In the genomic region with DNA sequence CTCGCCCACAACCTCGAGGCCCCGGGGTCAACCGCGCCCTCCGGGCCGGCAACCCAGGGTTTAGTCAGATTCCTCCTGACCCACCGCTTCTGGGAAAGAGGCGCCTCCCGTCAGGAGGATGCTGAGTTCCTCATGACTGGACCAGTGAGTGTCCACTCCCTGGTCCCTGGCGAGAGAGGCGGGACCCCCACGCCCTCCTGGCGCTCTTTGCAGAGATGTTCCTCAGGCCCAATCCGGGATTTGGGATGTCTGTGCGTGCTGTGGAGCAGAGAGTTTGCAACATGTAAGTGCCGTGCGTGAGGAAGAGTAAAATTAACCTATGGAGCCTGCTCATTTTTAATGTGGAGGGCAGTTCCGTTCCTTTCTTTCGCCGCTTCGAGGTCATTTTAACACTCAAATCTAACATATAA, we compare ENCODE assay signal across 8 cellular contexts. TPM values are rescaled to one million over a fixed set of nuclear protein-coding genes. Genes with fewer than 3 reads are reported as not detected.
A peak's percentile ranks its signal among the peaks of the same experiment; 100 is the strongest.
DNase-seq lines count a peak whose midpoint lies in the region; ATAC-seq, FAIRE-seq and TF ChIP-seq lines count a peak whose summit lies in the region.

No MANE protein-coding gene starts in this region.

- in situ Hi-C loops in brain microvascular endothelial cell (cut with HindIII; ENCODE audit: low pct_ligation_motif_present, low sequenced_read_pairs), result no loop called here

- H3K9me3 Mint-ChIP-seq in CD8-positive, alpha-beta memory T cell, result peaks cover 6 to 20% (median 13%) of the 10 kb centered on the region in 5 donors

- intact Hi-C loops in kidney (cut with DNase I), result no loop called here

- no peaks in the 10 kb centered on the region for H4K20me1 ChIP-seq in MM.1S (ENCODE audit: insufficient read depth, low read length)

- CTCF ChIA-PET in CD8-positive, alpha-beta memory T cell (lab: Charles Lee), result interaction anchor here (1.0 to 1.1 kb wide), 3 partner anchors 14 to 451 kb away, joined by 4 read pairs; no protein-coding TSS in a partner anchor

- no peaks in the 10 kb centered on the region for H3K36me3 ChIP-seq in CD8-positive, alpha-beta memory T cell (ENCODE audit: insufficient read depth, low read length)
- H3K36me3 ChIP-seq in MM.1S (replicated peaks; ENCODE audit: insufficient read depth, low read length), result no peaks in the 10 kb centered on the region
- H3K36me3 ChIP-seq in brain microvascular endothelial cell (replicated peaks), result no peaks in the 10 kb centered on the region
- H3K36me3 ChIP-seq in kidney (ENCODE audit: control insufficient read depth in 1 of 2, insufficient read depth in 2 of 2, low read length in 2 of 2), result peaks cover 0 to 5% of the 10 kb centered on the region in 2 donors
- H3K36me3 ChIP-seq in subcutaneous abdominal adipose tissue (ENCODE audit: control insufficient read depth in 5 of 5, insufficient read depth in 5 of 5, low read length in 5 of 5), result peaks cover 0 to 4% (median 0%) of the 10 kb centered on the region in 5 donors

- no peaks in the 10 kb centered on the region for H3K9me2 ChIP-seq in MM.1S (replicated peaks; ENCODE audit: insufficient read depth, low read length)

- TF ChIP-seq POLR2A in erythroblast (IDR thresholded peaks at IDR 0.05; ENCODE audit: low read length), result no peak

- peaks cover 15% of the 10 kb centered on the region for H3K4me1 ChIP-seq in CD8-positive, alpha-beta memory T cell (ENCODE audit: insufficient read depth, low read length)
- H3K4me1 ChIP-seq in MM.1S (ENCODE audit: low read length) (no peaks in the 10 kb centered on the region), kidney (ENCODE audit: control insufficient read depth in 1 of 2, insufficient read depth in 1 of 2, low read depth in 1 of 2, low read length in 2 of 2) (peaks cover 5% of the 10 kb centered on the region in 2 donors), subcutaneous abdominal adipose tissue (ENCODE audit: control insufficient read depth in 5 of 5, insufficient read depth in 5 of 5, low read length in 5 of 5) (peaks cover 0 to 24% (median 23%) of the 10 kb centered on the region in 5 donors)

- peaks cover 17% of the 10 kb centered on the region; the same call in 1 of the 2 replicates for H3K79me2 ChIP-seq in MM.1S (ENCODE audit: low read length)

- H3K27me3 ChIP-seq in CD8-positive, alpha-beta memory T cell (ENCODE audit: insufficient read depth, low read length, poor library complexity, severe bottlenecking), result no peaks in the 10 kb centered on the region
- H3K27me3 ChIP-seq in MM.1S (replicated peaks; ENCODE audit: insufficient read depth, low read length) (no peaks in the 10 kb centered on the region), brain microvascular endothelial cell (replicated peaks) (no peaks in the 10 kb centered on the region), subcutaneous abdominal adipose tissue (ENCODE audit: control insufficient read depth in 5 of 5, insufficient read depth in 4 of 5, low read length in 5 of 5) (no peaks in the 10 kb centered on the region)

- no peaks in the 10 kb centered on the region for H3K9me3 ChIP-seq in CD8-positive, alpha-beta memory T cell (ENCODE audit: low read length)
- no peaks in the 10 kb centered on the region for H3K9me3 ChIP-seq in MM.1S (replicated peaks; ENCODE audit: insufficient read depth, low read length)
- no peaks in the 10 kb centered on the region for H3K9me3 ChIP-seq in kidney (ENCODE audit: control insufficient read depth in 1 of 2, low read length in 2 of 2)
- no peaks in the 10 kb centered on the region for H3K9me3 ChIP-seq in subcutaneous abdominal adipose tissue (ENCODE audit: control insufficient read depth in 5 of 5, low read length in 5 of 5)

- H3K36me3 Mint-ChIP-seq in CD8-positive, alpha-beta memory T cell, result peaks cover 8 to 29% (median 25%) of the 10 kb centered on the region in 3 donors

- H3K27me3 Mint-ChIP-seq in CD8-positive, alpha-beta memory T cell, result no peaks in the 10 kb centered on the region

- H3K9ac ChIP-seq in MM.1S (ENCODE audit: low read length), result peak overlapping the region; percentile 70
- H3K9ac ChIP-seq in kidney (ENCODE audit: low read length in 2 of 2), result peak overlapping the region; percentile 80 to 86
- peak overlapping the region; percentile 56 to 95 (median 86) for H3K9ac ChIP-seq in subcutaneous abdominal adipose tissue (ENCODE audit: low read length in 5 of 5)

- peak overlapping the region; percentile 96 to 100 (median 99) for H3K4me3 Mint-ChIP-seq in CD8-positive, alpha-beta memory T cell

- DNase-seq in CD8-positive, alpha-beta memory T cell, result no peak
- peak; percentile 9 for DNase-seq in MM.1S
- peak; percentile 76 for DNase-seq in brain microvascular endothelial cell
- DNase-seq in kidney, result no peak
- no peak for DNase-seq in NCI-H510A treated with DMSO at 0.1 percent for 48 hours (lab: John Stamatoyannopoulos, UW)
- no peak for DNase-seq in erythroblast (lab: John Stamatoyannopoulos, UW)

- no peak; the same call in 1 of the 2 replicates for TF ChIP-seq CTCF in MM.1S (IDR thresholded peaks at IDR 0.05; ENCODE audit: low read length)
- TF ChIP-seq CTCF in brain microvascular endothelial cell (IDR thresholded peaks at IDR 0.05; ENCODE audit: low read depth, low read length, missing control alignments), result no peak
- no peak for TF ChIP-seq CTCF in kidney (IDR thresholded peaks at IDR 0.05; ENCODE audit: borderline replicate concordance, extremely low read depth, insufficient read depth)

- H3F3A ChIP-seq in MM.1S (ENCODE audit: insufficient read depth, low read length), result no peaks in the 10 kb centered on the region

- H3K27ac ChIP-seq in CD8-positive, alpha-beta memory T cell (ENCODE audit: low read depth, low read length), result peak overlapping the region; percentile 72
- H3K27ac ChIP-seq in MM.1S (ENCODE audit: low read length) (no peak overlapping the region), brain microvascular endothelial cell (peak overlapping the region; percentile 95), kidney (ENCODE audit: low read depth in 2 of 2, low read length in 2 of 2) (peak overlapping the region; percentile 98 to 99), subcutaneous abdominal adipose tissue (ENCODE audit: low read depth, low read length) (peak overlapping the region; percentile 90)

- H3K4me1 Mint-ChIP-seq in CD8-positive, alpha-beta memory T cell, result peaks cover 21 to 31% (median 25%) of the 10 kb centered on the region in 3 donors

- H3K27ac Mint-ChIP-seq in CD8-positive, alpha-beta memory T cell, result peak overlapping the region; percentile 39 to 96 (median 82)

- H3K4me3 ChIP-seq in CD8-positive, alpha-beta memory T cell (ENCODE audit: low read length), result peak overlapping the region; percentile 76
- H3K4me3 ChIP-seq in MM.1S (ENCODE audit: low read length) (peak overlapping the region; percentile 88), brain microvascular endothelial cell (ENCODE audit: low read depth, low read length) (peak overlapping the region; percentile 91), kidney (ENCODE audit: low read length in 2 of 2) (peak overlapping the region; percentile 88 to 95), subcutaneous abdominal adipose tissue (ENCODE audit: low read depth in 1 of 5, low read length in 5 of 5) (peak overlapping the region; percentile 66 to 99 (median 94))

- H3K4me2 ChIP-seq in MM.1S (ENCODE audit: low read depth, low read length), result peak overlapping the region; percentile 74

- POLR2A ChIA-PET in CD8-positive, alpha-beta memory T cell (lab: Charles Lee), result interaction anchor here (0.6 to 2.3 kb wide), 2 partner anchors 110 to 445 kb away, joined by 3 to 16 read pairs; a partner anchor contains a TSS

- no peak for FAIRE-seq in kidney (lab: Jason Lieb, UNC)

- peak overlapping the region; percentile 86 for H2AFZ ChIP-seq in MM.1S (ENCODE audit: low read length)

- ATAC-seq in GM19455 (IDR thresholded peaks at IDR 0.05; ENCODE audit: unreplicated experiment), result no peak

RNA-seq across cellular contexts. Expression of a gene that starts 0.8 kb away (rescaled TPM):
- total RNA-seq in CD8-positive, alpha-beta memory T cell, result 10 to 100 TPM; 26.9 to 34.9 TPM
- 30.0 TPM for polyA plus RNA-seq in CD8-positive, alpha-beta memory T cell
- 79.4 TPM for total RNA-seq in kidney
- 28.2 TPM for polyA plus RNA-seq in kidney (ENCODE audit: insufficient read depth, low read depth, low replicate concordance)

Comparison
In these comparisons a context has a peak if more than half of its experiments do, and no peak if none do; other contexts are left out.
1. DNase-seq: peak in MM.1S (single experiment) and brain microvascular endothelial cell (single experiment); none in CD8-positive, alpha-beta memory T cell (0 of 5), kidney (single experiment), NCI-H510A treated with DMSO at 0.1 percent for 48 hours (single experiment) and erythroblast (0 of 2).
2. Peak in every context shown above with its lines, with median percentiles within 50 percentile points of each other: H3K4me3 ChIP-seq and H3K9ac ChIP-seq.